Comparison of ENCODE assay signal across 11 cellular contexts in genomic region chr2:131424605-131425114, GRCh38. TPM values are rescaled to one million over a fixed set of nuclear protein-coding genes. Genes with fewer than 3 reads are reported as not detected.
A peak's percentile ranks its signal among the peaks of the same experiment; 100 is the strongest.
DNase-seq lines count a peak whose midpoint lies in the region; ATAC-seq, FAIRE-seq and TF ChIP-seq lines count a peak whose summit lies in the region.
"Not testable (repeated sequence)": the region's sequence is repeated elsewhere in the genome, so short reads cannot be mapped to it uniquely, and the experiment has no call there.
"Had no signal": no experiment of that assay in that cellular context is flagged by ENCODE, and none has a peak within 500 bp of the region (broad histone marks: within the 10 kb centered on the region; RNA-seq: fewer than 3 reads in every experiment).

No MANE protein-coding gene starts in this region.

- POLR2A ChIA-PET in Panc1 (lab: Charles Lee); activated CD8-positive, alpha-beta T cell treated with anti-CD3 and anti-CD28 coated beads, Interleukin-2, amount 10 ng/mL, durations not matched to agents 7 days and 5 days (lab: Charles Lee): not testable (repeated sequence)

- not testable (repeated sequence) for H2AK5ac ChIP-seq in H9 (ENCODE audit: insufficient read length, low read length); mesendoderm (ENCODE audit: low read length)

- H3K4me2 ChIP-seq in H9 (ENCODE audit: insufficient read depth, insufficient read length, low read length) (peak overlapping the region; percentile 35), astrocyte (ENCODE audit: low read length) (peak overlapping the region; percentile 48)
- H3K4me2 ChIP-seq in mesendoderm (ENCODE audit: low read length): not testable (repeated sequence)

- not testable (repeated sequence) for H2BK12ac ChIP-seq in H9 (ENCODE audit: insufficient read length, low read depth, low read length)

- not testable (repeated sequence) for H2BK20ac ChIP-seq in H9 (ENCODE audit: low read depth, low read length, poor library complexity, severe bottlenecking)

- H2BK120ac ChIP-seq in H9 (ENCODE audit: low read depth, low read length, poor library complexity, severe bottlenecking); mesendoderm (ENCODE audit: low read depth, low read length): not testable (repeated sequence)

- not testable (repeated sequence) for FAIRE-seq in astrocyte (lab: Jason Lieb, UNC)

- H3K36me3 ChIP-seq in Panc1 (ENCODE audit: control insufficient read depth, insufficient read depth, low read length); astrocyte (ENCODE audit: insufficient read depth, low read length); mesendoderm (ENCODE audit: control insufficient read depth, insufficient read depth, low read length): not testable (repeated sequence)

- H3K4me3 Mint-ChIP-seq in H9: peak overlapping the region; percentile 70 to 82
- not testable (repeated sequence) for H3K4me3 Mint-ChIP-seq in activated CD8-positive, alpha-beta T cell treated with anti-CD3 and anti-CD28 coated beads, Interleukin-2, amount 10 ng/mL, durations not matched to agents 7 days and 5 days
- peak overlapping the region; percentile 77 for H3K4me3 Mint-ChIP-seq in astrocyte (ENCODE audit: unreplicated experiment)
- H3K4me3 Mint-ChIP-seq in progenitor cell of endocrine pancreas (ENCODE audit: low read depth): peak overlapping the region; percentile 73

- H4K5ac ChIP-seq in H9 (ENCODE audit: insufficient read length, low read depth, low read length); mesendoderm (ENCODE audit: low read length): not testable (repeated sequence)

- WGBS in H9 (ENCODE audit: extremely low coverage, insufficient read length, low lambda C conversion rate): no CpG with 5 or more reads among the region's 50 CpGs
- WGBS in right cardiac atrium: 10% methylated on average over 50 of the region's 50 CpGs
- no CpG with 5 or more reads among the region's 50 CpGs for WGBS in mesendoderm (ENCODE audit: extremely low coverage, insufficient coverage, low lambda C conversion rate)

- not testable (repeated sequence) for H4K91ac ChIP-seq in H9 (ENCODE audit: insufficient read length, low read depth, low read length)

- peak; percentile 47; the same call in 1 of the 2 replicates for ATAC-seq in Panc1
- ATAC-seq in activated CD8-positive, alpha-beta T cell treated with anti-CD3 and anti-CD28 coated beads, Interleukin-2, amount 10 ng/mL, durations not matched to agents 7 days and 5 days: peak; percentile 25
- not testable (repeated sequence) for ATAC-seq in right cardiac atrium

- H3K9me3 Mint-ChIP-seq in H9: peaks cover 9 to 12% of the 10 kb centered on the region in 2 experiments
- not testable (repeated sequence) for H3K9me3 Mint-ChIP-seq in activated CD8-positive, alpha-beta T cell treated with anti-CD3 and anti-CD28 coated beads, Interleukin-2, amount 10 ng/mL, durations not matched to agents 7 days and 5 days (ENCODE audit: insufficient read depth); astrocyte (ENCODE audit: unreplicated experiment); progenitor cell of endocrine pancreas (ENCODE audit: low read depth)

- peaks cover 43 to 50% of the 10 kb centered on the region in 2 experiments for H3K4me1 Mint-ChIP-seq in H9
- not testable (repeated sequence) for H3K4me1 Mint-ChIP-seq in activated CD8-positive, alpha-beta T cell treated with anti-CD3 and anti-CD28 coated beads, Interleukin-2, amount 10 ng/mL, durations not matched to agents 7 days and 5 days (ENCODE audit: low read depth); astrocyte (ENCODE audit: low read depth, unreplicated experiment); progenitor cell of endocrine pancreas (ENCODE audit: low read depth)

- not testable (repeated sequence) for H4K8ac ChIP-seq in H9 (replicated peaks; ENCODE audit: insufficient read length, low read depth, low read length); mesendoderm (ENCODE audit: low read depth, low read length)

- in situ Hi-C loops in Panc1 (cut with HindIII; ENCODE audit: low pct_unique_long_range_greater_than_20kb, low sequenced_read_pairs): not testable (repeated sequence)

- not testable (repeated sequence) for H3K9me3 ChIP-seq in H9 (ENCODE audit: control insufficient read depth, low read depth, low read length); Panc1 (ENCODE audit: control insufficient read depth, insufficient read depth, low read depth, low read length); astrocyte (ENCODE audit: insufficient read depth, low read depth, low read length); right cardiac atrium (ENCODE audit: control insufficient read depth, low read length)

- TF ChIP-seq CTCF in H9 (conservative IDR thresholded peaks at IDR 0.05); Panc1 (IDR thresholded peaks at IDR 0.05); astrocyte (IDR thresholded peaks at IDR 0.05; ENCODE audit: insufficient read depth, low read depth, low read length); progenitor cell of endocrine pancreas (IDR thresholded peaks at IDR 0.05; ENCODE audit: unreplicated experiment): not testable (repeated sequence)

- H3K27ac Mint-ChIP-seq in H9; activated CD8-positive, alpha-beta T cell treated with anti-CD3 and anti-CD28 coated beads, Interleukin-2, amount 10 ng/mL, durations not matched to agents 7 days and 5 days; astrocyte (ENCODE audit: unreplicated experiment): not testable (repeated sequence)
- peak overlapping the region; percentile 82 for H3K27ac Mint-ChIP-seq in progenitor cell of endocrine pancreas

- not testable (repeated sequence) for H2BK5ac ChIP-seq in H9 (ENCODE audit: insufficient read length, low read length); mesendoderm (ENCODE audit: low read length)

- H3K4me1 ChIP-seq in H9 (ENCODE audit: insufficient read depth, low read length); Panc1 (ENCODE audit: control insufficient read depth, insufficient read depth, low read length); astrocyte (ENCODE audit: insufficient read depth, low read length); right cardiac atrium (ENCODE audit: control insufficient read depth, insufficient read depth, low read length); mesendoderm (ENCODE audit: control insufficient read depth, low read depth, low read length): not testable (repeated sequence)

- BruUV-seq in Panc1 (replicated peaks; lab: Mats Ljungman, UMichigan): not testable (repeated sequence)

- not testable (repeated sequence) for H3K23me2 ChIP-seq in H9 (ENCODE audit: insufficient read length, low read depth, low read length, poor library complexity, severe bottlenecking)

- H3K27me3 Mint-ChIP-seq in H9 (ENCODE audit: low read depth) (peaks cover 60% of the 10 kb centered on the region), astrocyte (ENCODE audit: low read depth, unreplicated experiment) (peaks cover 56% of the 10 kb centered on the region), progenitor cell of endocrine pancreas (peaks cover 85% of the 10 kb centered on the region)
- H3K27me3 Mint-ChIP-seq in activated CD8-positive, alpha-beta T cell treated with anti-CD3 and anti-CD28 coated beads, Interleukin-2, amount 10 ng/mL, durations not matched to agents 7 days and 5 days (ENCODE audit: low read depth): peaks cover 62% of the 10 kb centered on the region

- not testable (repeated sequence) for DNase-seq in H9; Panc1 (ENCODE audit: low read depth, low spot score); activated CD8-positive, alpha-beta T cell treated with anti-CD3 and anti-CD28 coated beads, Interleukin-2, amount 10 ng/mL, durations not matched to agents 7 days and 5 days; astrocyte (ENCODE audit: low read depth); right cardiac atrium; progenitor cell of endocrine pancreas (ENCODE audit: low spot score, unreplicated experiment)
- peak; percentile 12 for DNase-seq in mesendoderm

- not testable (repeated sequence) for H3K9ac ChIP-seq in H9 (ENCODE audit: extremely low read depth, insufficient read length, low read length); astrocyte (ENCODE audit: low read length)
- H3K9ac ChIP-seq in mesendoderm (ENCODE audit: low read length): peak overlapping the region; percentile 55

- CTCF ChIA-PET in Panc1 (lab: Charles Lee): not testable (repeated sequence)
- CTCF ChIA-PET in activated CD8-positive, alpha-beta T cell treated with anti-CD3 and anti-CD28 coated beads, Interleukin-2, amount 10 ng/mL, durations not matched to agents 7 days and 5 days (lab: Charles Lee): interaction anchor here (2.6 kb wide), 1 partner anchor 11 kb away, joined by 8 read pairs; no protein-coding TSS in a partner anchor

- H3K56ac ChIP-seq in H9 (ENCODE audit: insufficient read length, low read depth, low read length): not testable (repeated sequence)
- H3K56ac ChIP-seq in mesendoderm (ENCODE audit: low read length): peak overlapping the region; percentile 79

- intact Hi-C loops in Panc1 (cut with micrococcal nuclease; ENCODE audit: unreplicated experiment); right cardiac atrium (cut with DNase I): not testable (repeated sequence)

- H4K20me1 ChIP-seq in H9 (ENCODE audit: control insufficient read depth, insufficient read depth, insufficient read length); astrocyte (ENCODE audit: insufficient read depth, low read length): not testable (repeated sequence)

- not testable (repeated sequence) for H3K27me3 ChIP-seq in H9 (ENCODE audit: insufficient read depth, low read length); right cardiac atrium (ENCODE audit: control insufficient read depth, insufficient read depth); mesendoderm (ENCODE audit: insufficient read depth, low read length, poor library complexity)
- H3K27me3 ChIP-seq in Panc1 (ENCODE audit: control insufficient read depth, insufficient read depth, low read length): peaks cover 30% of the 10 kb centered on the region
- peaks cover 37% of the 10 kb centered on the region for H3K27me3 ChIP-seq in astrocyte (ENCODE audit: insufficient read depth, low read length)

- H3K14ac ChIP-seq in H9 (ENCODE audit: insufficient read depth, low read length): not testable (repeated sequence)

- not testable (repeated sequence) for H3K4ac ChIP-seq in H9 (ENCODE audit: low read depth, low read length); mesendoderm (ENCODE audit: low read depth, low read length)

- H3K79me1 ChIP-seq in H9 (ENCODE audit: insufficient read depth, low read depth, low read length, poor library complexity, severe bottlenecking); mesendoderm (ENCODE audit: low read length): not testable (repeated sequence)

- 0 out of 4 replicates have a peak overlapping the region, but pooled peaks of 1 of the 2 experiments have one; percentile 17 for H3K4me3 ChIP-seq in Panc1 (ENCODE audit: low read depth in 2 of 2, low read length in 2 of 2)
- not testable (repeated sequence) for H3K4me3 ChIP-seq in astrocyte (ENCODE audit: insufficient read depth, low read depth, low read length); mesendoderm (ENCODE audit: low read length)
- peak overlapping the region; percentile 40 for H3K4me3 ChIP-seq in right cardiac atrium (ENCODE audit: low read length)

- H2BK15ac ChIP-seq in H9 (ENCODE audit: low read depth, low read length); mesendoderm (replicated peaks; ENCODE audit: low read depth): not testable (repeated sequence)

- not testable (repeated sequence) for H3K18ac ChIP-seq in H9 (ENCODE audit: insufficient read length, low read depth, low read length)
- peak overlapping the region; percentile 39 for H3K18ac ChIP-seq in mesendoderm (ENCODE audit: low read length)

- H3K79me2 ChIP-seq in H9 (ENCODE audit: insufficient read depth, low read length); astrocyte (ENCODE audit: insufficient read depth, low read length); mesendoderm (ENCODE audit: control insufficient read depth, insufficient read depth, low read length): not testable (repeated sequence)

- peaks cover 7 to 16% (median 10%) of the 10 kb centered on the region in 3 experiments; a peak in 6 of 7 replicates for H3K36me3 Mint-ChIP-seq in H9 (ENCODE audit: insufficient read depth in 1 of 3, low read depth in 3 of 3)
- not testable (repeated sequence) for H3K36me3 Mint-ChIP-seq in activated CD8-positive, alpha-beta T cell treated with anti-CD3 and anti-CD28 coated beads, Interleukin-2, amount 10 ng/mL, durations not matched to agents 7 days and 5 days (ENCODE audit: low read depth); astrocyte (ENCODE audit: low read depth, unreplicated experiment); progenitor cell of endocrine pancreas (ENCODE audit: insufficient read depth)

- not testable (repeated sequence) for H3K23ac ChIP-seq in H9 (ENCODE audit: insufficient read length, low read depth, low read length); mesendoderm (ENCODE audit: low read length)

- not testable (repeated sequence) for H3T11ph ChIP-seq in H9 (ENCODE audit: low read length)

- H2AFZ ChIP-seq in H9 (ENCODE audit: low read length): not testable (repeated sequence)
- H2AFZ ChIP-seq in astrocyte (ENCODE audit: low read depth, low read length): peak overlapping the region; percentile 56

- H3K27ac ChIP-seq in H9 (ENCODE audit: insufficient read length, low read depth, low read length); Panc1 (ENCODE audit: low read length); astrocyte (ENCODE audit: low read depth, low read length); right cardiac atrium (ENCODE audit: low read length); mesendoderm (ENCODE audit: low read depth, low read length): not testable (repeated sequence)

RNA-seq across cellular contexts. Expression of gene TUBA3D, which starts 51.3 kb away (rescaled TPM):
- total RNA-seq in H9 (2021): 0.18 TPM in 1 of 2 replicates, not detected in the other
- total RNA-seq in Panc1 (2021; ENCODE audit: unreplicated experiment): not detected
- polyA plus RNA-seq in Panc1 (2012; ENCODE audit: insufficient read length): 0.40 TPM
- total RNA-seq in activated CD8-positive, alpha-beta T cell treated with anti-CD3 and anti-CD28 coated beads, Interleukin-2, amount 10 ng/mL, durations not matched to agents 7 days and 5 days: not detected
- not detected in 2 replicates for total RNA-seq in astrocyte
- 10 to 100 TPM in 2 of 4 donors, 1 to 10 TPM in 2; 2.3 to 14.8 (median 9.3) TPM for total RNA-seq in right cardiac atrium
- polyA plus RNA-seq in right cardiac atrium: 28.0 TPM
- polyA plus RNA-seq in mesendoderm (2013, experiment 1 of 2): 0.17 TPM
- 0.32 TPM for polyA plus RNA-seq in mesendoderm (2013, experiment 2 of 2)
- not detected in 2 replicates for total RNA-seq in progenitor cell of endocrine pancreas
- total RNA-seq: epithelial cell of proximal tubule, fibroblast of villous mesenchyme, mammary epithelial cell, PC-3 had no signal
- polyA plus RNA-seq: mammary epithelial cell had no signal
